8 cellular contexts compared by ENCODE assay signal in genomic region chr2:27703638-27704341, GRCh38. TPM values are rescaled to one million over a fixed set of nuclear protein-coding genes. Genes with fewer than 3 reads are reported as not detected.
DNase-seq lines count a peak whose midpoint lies in the region; ATAC-seq and TF ChIP-seq lines count a peak whose summit lies in the region.

No MANE protein-coding gene starts in this region.

- H3K27me3 ChIP-seq in CD8-positive, alpha-beta memory T cell (ENCODE audit: insufficient read depth, low read length, poor library complexity, severe bottlenecking) = no peaks in the 10 kb centered on the region
- no peaks in the 10 kb centered on the region for H3K27me3 ChIP-seq in right lobe of liver

- H3K4me1 ChIP-seq in CD8-positive, alpha-beta memory T cell (ENCODE audit: insufficient read depth, low read length) = peaks cover 6% of the 10 kb centered on the region
- peaks cover 0 to 4% (median 0%) of the 10 kb centered on the region in 4 donors for H3K4me1 ChIP-seq in right lobe of liver

- peak; percentile 67 to 86 (median 72) for DNase-seq in CD8-positive, alpha-beta memory T cell
- peak; percentile 9 for DNase-seq in NCI-H524 treated with DMSO at 0.1 percent for 48 hours (lab: John Stamatoyannopoulos, UW)
- DNase-seq in activated CD4-positive, alpha-beta T cell treated with anti-CD3 and anti-CD28 coated beads for 36 hours = peak; percentile 92
- peak; percentile 92 for DNase-seq in choroid plexus epithelial cell (ENCODE audit: low read depth)
- DNase-seq in right lobe of liver = peak; percentile 67 to 80 (median 70)
- DNase-seq in stimulated activated CD4-positive, alpha-beta T cell treated with anti-CD3 and anti-CD28 coated beads, Interleukin-4, amount 100 ng/mL, for 48 hours (ENCODE audit: low read depth in 2 of 2) = peak; percentile 79 to 86

- H3K27me3 Mint-ChIP-seq in CD8-positive, alpha-beta memory T cell = no peaks in the 10 kb centered on the region
- H3K27me3 Mint-ChIP-seq in activated CD4-positive, alpha-beta T cell treated with anti-CD3 and anti-CD28 coated beads for 36 hours = no peaks in the 10 kb centered on the region

- TF ChIP-seq CTCF in choroid plexus epithelial cell (conservative IDR thresholded peaks at IDR 0.05; ENCODE audit: low read depth, low read length) = peak; percentile 97
- peak; percentile 90 to 97 (median 95) for TF ChIP-seq CTCF in right lobe of liver (IDR thresholded peaks at IDR 0.05)

- peaks cover 4 to 6% (median 4%) of the 10 kb centered on the region in 3 donors for H3K4me1 Mint-ChIP-seq in CD8-positive, alpha-beta memory T cell
- peaks cover 21% of the 10 kb centered on the region for H3K4me1 Mint-ChIP-seq in activated CD4-positive, alpha-beta T cell treated with anti-CD3 and anti-CD28 coated beads for 36 hours

- H3K4me3 Mint-ChIP-seq in CD8-positive, alpha-beta memory T cell = no peak overlapping the region
- H3K4me3 Mint-ChIP-seq in activated CD4-positive, alpha-beta T cell treated with anti-CD3 and anti-CD28 coated beads for 36 hours = no peak overlapping the region

- no peaks in the 10 kb centered on the region for H3K36me3 ChIP-seq in CD8-positive, alpha-beta memory T cell (ENCODE audit: insufficient read depth, low read length)
- no peaks in the 10 kb centered on the region for H3K36me3 ChIP-seq in right lobe of liver

- ATAC-seq in HG02973 (IDR thresholded peaks at IDR 0.05; ENCODE audit: unreplicated experiment) = peak; percentile 53
- peak; percentile 78 for ATAC-seq in activated CD4-positive, alpha-beta T cell treated with anti-CD3 and anti-CD28 coated beads for 36 hours
- ATAC-seq in right lobe of liver = peak; percentile 72 to 89 (median 86)
- ATAC-seq in GM18498 (IDR thresholded peaks at IDR 0.05; ENCODE audit: unreplicated experiment) = no peak

- TF ChIP-seq POLR2A in right lobe of liver (IDR thresholded peaks at IDR 0.05) = no peak

- intact Hi-C loops in activated CD4-positive, alpha-beta T cell treated with anti-CD3 and anti-CD28 coated beads for 36 hours (cut with DNase I, micrococcal nuclease) = loop anchor here (1.0 to 5.0 kb wide), 5 partner anchors 51 to 749 kb away; partner anchors contain the start of genes FOSL2 (in 2 of the 2) and MRPL33 (in 1 of the 2)
- intact Hi-C loops in right lobe of liver (cut with DNase I) = no loop called here

- no peaks in the 10 kb centered on the region for H3K9me3 Mint-ChIP-seq in CD8-positive, alpha-beta memory T cell
- no peaks in the 10 kb centered on the region for H3K9me3 Mint-ChIP-seq in activated CD4-positive, alpha-beta T cell treated with anti-CD3 and anti-CD28 coated beads for 36 hours (ENCODE audit: low read depth)

- no peak overlapping the region for H3K27ac ChIP-seq in CD8-positive, alpha-beta memory T cell (ENCODE audit: low read depth, low read length)
- no peak overlapping the region for H3K27ac ChIP-seq in right lobe of liver

- CTCF ChIA-PET in CD8-positive, alpha-beta memory T cell (lab: Charles Lee) = interaction anchor here (0.6 to 2.0 kb wide), 22 partner anchors 9 to 750 kb away, joined by 3 to 16 read pairs (median 3); no protein-coding TSS in a partner anchor
- CTCF ChIA-PET in activated CD4-positive, alpha-beta T cell treated with anti-CD3 and anti-CD28 coated beads for 36 hours (lab: Charles Lee) = interaction anchor here (0.5 to 3.3 kb wide), 31 partner anchors 9 to 863 kb away, joined by 3 to 23 read pairs (median 4); no protein-coding TSS in a partner anchor

- no peaks in the 10 kb centered on the region for H3K9me3 ChIP-seq in CD8-positive, alpha-beta memory T cell (ENCODE audit: low read length)
- no peaks in the 10 kb centered on the region for H3K9me3 ChIP-seq in right lobe of liver

- H3K4me3 ChIP-seq in CD8-positive, alpha-beta memory T cell (ENCODE audit: low read length) = no peak overlapping the region
- H3K4me3 ChIP-seq in choroid plexus epithelial cell (ENCODE audit: low read depth, low read length) (no peak overlapping the region), right lobe of liver (no peak overlapping the region)

- 23% methylated on average over 9 of the region's 9 CpGs for WGBS in right lobe of liver (ENCODE audit: insufficient coverage, low coverage, low lambda C conversion rate, missing lambda C conversion rate)

- peaks cover 0 to under 1% (median 0%) of the 10 kb centered on the region in 3 donors for H3K36me3 Mint-ChIP-seq in CD8-positive, alpha-beta memory T cell
- H3K36me3 Mint-ChIP-seq in activated CD4-positive, alpha-beta T cell treated with anti-CD3 and anti-CD28 coated beads for 36 hours (ENCODE audit: low read depth) = no peaks in the 10 kb centered on the region

- POLR2A ChIA-PET in CD8-positive, alpha-beta memory T cell (lab: Charles Lee) = interaction anchor here (0.7 kb wide), 1 partner anchor 749 kb away, joined by 3 read pairs; no protein-coding TSS in a partner anchor
- POLR2A ChIA-PET in activated CD4-positive, alpha-beta T cell treated with anti-CD3 and anti-CD28 coated beads for 36 hours (lab: Charles Lee) = interaction anchor here (1.0 kb wide), 1 partner anchor 20 kb away, joined by 4 read pairs; no protein-coding TSS in a partner anchor

- H3K27ac Mint-ChIP-seq in CD8-positive, alpha-beta memory T cell = peak overlapping the region in 1 of 8 donors; percentile 24
- peak overlapping the region; percentile 7 for H3K27ac Mint-ChIP-seq in activated CD4-positive, alpha-beta T cell treated with anti-CD3 and anti-CD28 coated beads for 36 hours

RNA-seq across cellular contexts. Expression of gene SLC4A1AP, which starts 40.1 kb away (rescaled TPM):
- 10 to 100 TPM; 28.6 to 29.6 TPM for total RNA-seq in CD8-positive, alpha-beta memory T cell
- polyA plus RNA-seq in CD8-positive, alpha-beta memory T cell = 29.1 TPM
- total RNA-seq in activated CD4-positive, alpha-beta T cell treated with anti-CD3 and anti-CD28 coated beads for 36 hours = 10 to 100 TPM; 23.8 to 25.3 TPM
- 10 to 100 TPM in 2 of 6 experiments, 1 to 10 TPM in 4; 6.5 to 12.7 (median 8.5) TPM for total RNA-seq in right lobe of liver

RNA-seq across cellular contexts. Expression of gene SUPT7L, which starts 40.4 kb away (rescaled TPM):
- 10 to 100 TPM; 31.1 to 33.6 TPM for total RNA-seq in CD8-positive, alpha-beta memory T cell
- 24.6 TPM for polyA plus RNA-seq in CD8-positive, alpha-beta memory T cell
- total RNA-seq in activated CD4-positive, alpha-beta T cell treated with anti-CD3 and anti-CD28 coated beads for 36 hours = 10 to 100 TPM; 23.7 to 26.1 TPM
- total RNA-seq in right lobe of liver = 10 to 100 TPM; 11.4 to 15.3 (median 13.9) TPM

Comparison
In these comparisons a context has a peak if more than half of its experiments do, and no peak if none do; other contexts are left out.
1. DNase-seq: peak in every context shown above with its lines; median percentile 92 in activated CD4-positive, alpha-beta T cell treated with anti-CD3 and anti-CD28 coated beads for 36 hours; 92 in choroid plexus epithelial cell; 82 in stimulated activated CD4-positive, alpha-beta T cell treated with anti-CD3 and anti-CD28 coated beads, Interleukin-4, amount 100 ng/mL, for 48 hours; 72 in CD8-positive, alpha-beta memory T cell; 70 in right lobe of liver; 9 in NCI-H524 treated with DMSO at 0.1 percent for 48 hours.
2. intact Hi-C loops: an anchor here in activated CD4-positive, alpha-beta T cell treated with anti-CD3 and anti-CD28 coated beads for 36 hours (1.0 to 5.0 kb wide); none called in right lobe of liver.